1 cellular context compared by ENCODE assay signal in genomic region chr2:177476897-177477296, GRCh38.
TF ChIP-seq lines count a peak whose summit lies in the region.

No MANE protein-coding gene starts in this region.

TF ChIP-seq in K562, 482 proteins besides CTCF, POLR2A, EP300 and RAD21:
- TF ChIP-seq ZNF507 (tag; conservative IDR thresholded peaks at IDR 0.05): peak; percentile 91
- TF ChIP-seq HINFP (tag; conservative IDR thresholded peaks at IDR 0.05; ENCODE audit: low read depth): no peak
